In the genomic region with DNA sequence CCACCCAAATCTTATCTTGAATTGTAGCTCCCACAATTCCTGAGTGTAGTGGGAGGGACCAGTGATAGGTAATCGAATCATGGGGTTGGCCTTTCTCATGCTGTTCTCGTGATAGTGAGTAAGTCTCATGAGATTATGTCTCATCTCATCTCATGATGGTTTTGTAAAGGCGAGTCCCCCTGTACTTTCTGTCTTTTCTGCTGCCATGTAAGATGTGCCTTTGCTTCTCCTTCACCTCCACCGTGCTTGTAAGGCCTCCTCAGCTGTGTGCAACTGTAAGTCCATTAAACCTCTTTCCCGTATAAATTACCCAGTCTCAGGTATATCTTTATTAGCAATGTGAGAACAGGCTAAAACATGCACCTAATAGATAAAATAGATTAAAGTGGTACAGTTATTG, we compare ENCODE assay signal across 8 cellular contexts.
"Had no signal": no experiment of that assay in that cellular context is flagged by ENCODE, and none has a peak within 500 bp of the region (broad histone marks: within the 10 kb centered on the region; RNA-seq: fewer than 3 reads in every experiment).

No MANE protein-coding gene starts in this region.

- H3K9ac ChIP-seq: KMS-11 had no signal

- H3K27me3 Mint-ChIP-seq: IgD-negative memory B cell had no signal

- H3K27ac Mint-ChIP-seq: IgD-negative memory B cell had no signal

- H3K27ac ChIP-seq: HL-60, KMS-11 had no signal

- ATAC-seq: HepG2 had no signal

- FAIRE-seq: HepG2, HTR-8/SVneo had no signal

- H3K4me2 ChIP-seq: KMS-11 had no signal

- H3K4me3 Mint-ChIP-seq: IgD-negative memory B cell had no signal

- H3K36me3 Mint-ChIP-seq: IgD-negative memory B cell had no signal

- DNase-seq: IMR-90, KBM-7, KG1 had no signal

- H3K4me1 Mint-ChIP-seq: IgD-negative memory B cell had no signal
